1 cellular context compared by ENCODE assay signal in genomic region chr6:156698239-156699016, GRCh38.
TF ChIP-seq lines count a peak whose summit lies in the region.

No MANE protein-coding gene starts in this region.

TF ChIP-seq in GM12878, 131 proteins besides CTCF, POLR2A, EP300 and RAD21 (continued from another document and continues in another):
- TF ChIP-seq SKIL (IDR thresholded peaks at IDR 0.05; ENCODE audit: low read depth, poor library complexity, severe bottlenecking): peak; percentile 98
- no peak for TF ChIP-seq CHD4 (IDR thresholded peaks at IDR 0.05)
- TF ChIP-seq GABPA (IDR thresholded peaks at IDR 0.05; ENCODE audit: low read depth): no peak
- TF ChIP-seq TARDBP (IDR thresholded peaks at IDR 0.05; ENCODE audit: borderline replicate concordance): peak; percentile 61; the same call in 1 of the 2 replicates
- peak; percentile 99 for TF ChIP-seq IKZF1 (conservative IDR thresholded peaks at IDR 0.05)
- peak; percentile 99 for TF ChIP-seq TBL1XR1 (IDR thresholded peaks at IDR 0.05; ENCODE audit: low read depth, low read length)
- no peak for TF ChIP-seq KAT2A (conservative IDR thresholded peaks at IDR 0.05; ENCODE audit: control insufficient read depth, low read depth, low read length)
- peak; percentile 66 for TF ChIP-seq SMAD1 (IDR thresholded peaks at IDR 0.05; ENCODE audit: low read depth, partially characterized antibody)
- TF ChIP-seq CBX5 (IDR thresholded peaks at IDR 0.05; ENCODE audit: low read depth): no peak
- TF ChIP-seq YY1 (IDR thresholded peaks at IDR 0.05; ENCODE audit: low read depth, low read length): 0 out of 2 replicates have a peak, but pooled peaks have one; percentile 48
- no peak for TF ChIP-seq CUX1 (IDR thresholded peaks at IDR 0.05; ENCODE audit: insufficient replicate concordance, low read depth, low read length)
- 0 out of 2 replicates have a peak, but pooled peaks have one; percentile 29 for TF ChIP-seq PAX8 (IDR thresholded peaks at IDR 0.05)
- no peak for TF ChIP-seq PBX3 (IDR thresholded peaks at IDR 0.05; ENCODE audit: insufficient replicate concordance, low read depth, low read length)
- no peak for TF ChIP-seq NRF1 (conservative IDR thresholded peaks at IDR 0.05; ENCODE audit: low read depth, low read length)
- peak; percentile 69 for TF ChIP-seq MYC (IDR thresholded peaks at IDR 0.05; ENCODE audit: insufficient read depth, insufficient read length, insufficient replicate concordance, low read length, severe bottlenecking)
- TF ChIP-seq TAF1 (IDR thresholded peaks at IDR 0.05; ENCODE audit: borderline replicate concordance, low read depth, low read length): peak; percentile 58; the same call in 1 of the 2 replicates
- peak; percentile 93 for TF ChIP-seq ZNF384 (IDR thresholded peaks at IDR 0.05; ENCODE audit: borderline replicate concordance, low read depth, low read length)
- TF ChIP-seq NR2C2 (IDR thresholded peaks at IDR 0.05; ENCODE audit: borderline replicate concordance, control insufficient read depth, insufficient read length, low read depth): no peak
- TF ChIP-seq ZBTB4 (CRISPR knock-in tag; IDR thresholded peaks at IDR 0.05): no peak
- peak; percentile 99 for TF ChIP-seq TCF3 (IDR thresholded peaks at IDR 0.05; ENCODE audit: borderline replicate concordance, insufficient read depth, low read depth, low read length)
- TF ChIP-seq HDGF (IDR thresholded peaks at IDR 0.05): 0 out of 2 replicates have a peak, but pooled peaks have one; percentile 23
- TF ChIP-seq RELA (IDR thresholded peaks at IDR 0.05; ENCODE audit: borderline replicate concordance, partially characterized antibody): peak; percentile 55
- no peak for TF ChIP-seq POLR2AphosphoS2 (IDR thresholded peaks at IDR 0.05; ENCODE audit: low read depth, low read length)
- TF ChIP-seq EZH2 (IDR thresholded peaks at IDR 0.05; ENCODE audit: borderline replicate concordance, control insufficient read depth, low read depth, low read length): no peak
- peak; percentile 20; the same call in 1 of the 2 replicates for TF ChIP-seq SMAD5 (IDR thresholded peaks at IDR 0.05; ENCODE audit: low read depth)
- TF ChIP-seq ZNF687 (IDR thresholded peaks at IDR 0.05): peak; percentile 41; the same call in 1 of the 2 replicates
- TF ChIP-seq ASH2L (IDR thresholded peaks at IDR 0.05; ENCODE audit: borderline replicate concordance, low read depth): peak; percentile 11; the same call in 1 of the 2 replicates
- no peak for TF ChIP-seq FOS (IDR thresholded peaks at IDR 0.05; ENCODE audit: borderline replicate concordance, extremely low read depth, insufficient read length)
- TF ChIP-seq NR2F1 (conservative IDR thresholded peaks at IDR 0.05): peak; percentile 83
- peak; percentile 64 for TF ChIP-seq CBFB (IDR thresholded peaks at IDR 0.05; ENCODE audit: low read depth)
- TF ChIP-seq MXI1 (IDR thresholded peaks at IDR 0.05; ENCODE audit: low read depth, low read length): peak; percentile 57; the same call in 1 of the 2 replicates
- peak; percentile 82 for TF ChIP-seq DPF2 (IDR thresholded peaks at IDR 0.05)
- TF ChIP-seq E2F8 (IDR thresholded peaks at IDR 0.05; ENCODE audit: low read depth, partially characterized antibody): no peak
- peak; percentile 100 for TF ChIP-seq TCF12 (IDR thresholded peaks at IDR 0.05; ENCODE audit: low read depth, low read length)
- TF ChIP-seq CREM (IDR thresholded peaks at IDR 0.05; ENCODE audit: low read depth): peak; percentile 96
- TF ChIP-seq POU2F2 (IDR thresholded peaks at IDR 0.05; ENCODE audit: borderline replicate concordance, low read depth, low read length): peak; percentile 91
- TF ChIP-seq WRNIP1 (IDR thresholded peaks at IDR 0.05; ENCODE audit: borderline replicate concordance, low read depth, low read length): no peak
- TF ChIP-seq MEF2B (IDR thresholded peaks at IDR 0.05; ENCODE audit: partially characterized antibody, poor library complexity, severe bottlenecking): peak; percentile 99
- peak; percentile 94 for TF ChIP-seq PAX5 (IDR thresholded peaks at IDR 0.05; ENCODE audit: borderline replicate concordance, low read depth, low read length)
- TF ChIP-seq JUNB (IDR thresholded peaks at IDR 0.05): peak; percentile 91
- TF ChIP-seq MLLT1 (IDR thresholded peaks at IDR 0.05): peak; percentile 53; the same call in 1 of the 2 replicates
- TF ChIP-seq RFX5 (IDR thresholded peaks at IDR 0.05; ENCODE audit: low read depth, low read length): no peak
